Comparison of ENCODE assay signal across 8 cellular contexts in genomic region chr9:121735065-121735791, GRCh38.
A peak's percentile ranks its signal among the peaks of the same experiment; 100 is the strongest.
DNase-seq lines count a peak whose midpoint lies in the region; ATAC-seq, FAIRE-seq and TF ChIP-seq lines count a peak whose summit lies in the region.

No MANE protein-coding gene starts in this region.

- H3K9ac ChIP-seq in HUES6 (ENCODE audit: low read length) (peak overlapping the region; percentile 70), astrocyte (ENCODE audit: low read length) (peak overlapping the region; percentile 46), subcutaneous abdominal adipose tissue (ENCODE audit: low read length in 5 of 5) (peak overlapping the region in 4 of 5 donors; percentile 63 to 75 (median 70))

- peak overlapping the region; percentile 92 for H3K27ac Mint-ChIP-seq in astrocyte (ENCODE audit: unreplicated experiment)
- peak overlapping the region in 1 of 6 donors; percentile 39 for H3K27ac Mint-ChIP-seq in immature natural killer cell

- H3K36me3 Mint-ChIP-seq in astrocyte (ENCODE audit: low read depth, unreplicated experiment) (peaks cover 7% of the 10 kb centered on the region), immature natural killer cell (no peaks in the 10 kb centered on the region)

- H3K36me3 ChIP-seq in HUES6 (ENCODE audit: control insufficient read depth, insufficient read depth, low read length) (no peaks in the 10 kb centered on the region), astrocyte (ENCODE audit: insufficient read depth, low read length) (no peaks in the 10 kb centered on the region), subcutaneous abdominal adipose tissue (ENCODE audit: control insufficient read depth in 5 of 5, insufficient read depth in 5 of 5, low read length in 5 of 5) (no peaks in the 10 kb centered on the region)

- H3K27me3 Mint-ChIP-seq in astrocyte (ENCODE audit: low read depth, unreplicated experiment) (no peaks in the 10 kb centered on the region), immature natural killer cell (ENCODE audit: low read depth in 3 of 3) (peaks cover 2 to 17% (median 10%) of the 10 kb centered on the region in 3 donors)

- H3K4me1 ChIP-seq in HUES6 (ENCODE audit: control insufficient read depth, insufficient read depth, low read length) (peaks cover 67% of the 10 kb centered on the region), astrocyte (ENCODE audit: insufficient read depth, low read length) (peaks cover 30% of the 10 kb centered on the region), subcutaneous abdominal adipose tissue (ENCODE audit: control insufficient read depth in 5 of 5, insufficient read depth in 5 of 5, low read length in 5 of 5) (peaks cover 18 to 66% (median 49%) of the 10 kb centered on the region in 5 donors)

- H3K9me3 ChIP-seq in HUES6 (ENCODE audit: control insufficient read depth, insufficient read depth, low read depth, low read length): no peaks in the 10 kb centered on the region
- no peaks in the 10 kb centered on the region for H3K9me3 ChIP-seq in astrocyte (ENCODE audit: insufficient read depth, low read depth, low read length)
- no peaks in the 10 kb centered on the region for H3K9me3 ChIP-seq in subcutaneous abdominal adipose tissue (ENCODE audit: control insufficient read depth in 5 of 5, low read length in 5 of 5)

- no peak for ATAC-seq in HG03025 (IDR thresholded peaks at IDR 0.05; ENCODE audit: low FRiP score, unreplicated experiment)

- H3K4me3 Mint-ChIP-seq in astrocyte (ENCODE audit: unreplicated experiment) (peak overlapping the region; percentile 76), immature natural killer cell (peak overlapping the region; percentile 30 to 74 (median 50))

- H3K79me2 ChIP-seq in astrocyte (ENCODE audit: insufficient read depth, low read length): peaks cover 35% of the 10 kb centered on the region

- H2AFZ ChIP-seq in astrocyte (ENCODE audit: low read depth, low read length): no peak overlapping the region

- peak overlapping the region; percentile 77 for H3K4me2 ChIP-seq in astrocyte (ENCODE audit: low read length)

- H3K4me1 Mint-ChIP-seq in astrocyte (ENCODE audit: low read depth, unreplicated experiment): peaks cover 49% of the 10 kb centered on the region
- H3K4me1 Mint-ChIP-seq in immature natural killer cell: peaks cover 46 to 54% of the 10 kb centered on the region in 2 donors

- H3K27me3 ChIP-seq in HUES6 (ENCODE audit: control insufficient read depth, insufficient read depth, low read length) (no peaks in the 10 kb centered on the region), astrocyte (ENCODE audit: insufficient read depth, low read length) (no peaks in the 10 kb centered on the region), subcutaneous abdominal adipose tissue (ENCODE audit: control insufficient read depth in 5 of 5, insufficient read depth in 4 of 5, low read length in 5 of 5) (no peaks in the 10 kb centered on the region)

- H3K4me3 ChIP-seq in HUES6 (ENCODE audit: low read depth, low read length) (peak overlapping the region; percentile 86), astrocyte (ENCODE audit: insufficient read depth, low read depth, low read length) (peak overlapping the region; percentile 8), subcutaneous abdominal adipose tissue (ENCODE audit: low read depth in 1 of 5, low read length in 5 of 5) (peak overlapping the region; percentile 1 to 65 (median 61))

- peak; percentile 21 for DNase-seq in activated CD4-positive, alpha-beta T cell treated with anti-CD3 and anti-CD28 coated beads for 48 hours
- DNase-seq in activated CD4-positive, alpha-beta T cell treated with anti-CD3 and anti-CD28 coated beads, Interleukin-2, amount 50 U/mL, for 1 hour: no peak
- peak; percentile 59 for DNase-seq in astrocyte (ENCODE audit: low read depth)
- peak in 2 of 3 donors; percentile 44 to 45 for DNase-seq in immature natural killer cell
- no peak for DNase-seq in medulla oblongata (ENCODE audit: extremely low spot score)

- TF ChIP-seq CTCF in astrocyte (IDR thresholded peaks at IDR 0.05; ENCODE audit: insufficient read depth, low read depth, low read length): peak; percentile 63

- no peak overlapping the region; the same call in 1 of the 2 replicates for H3K27ac ChIP-seq in HUES6 (ENCODE audit: low read depth, low read length)
- H3K27ac ChIP-seq in astrocyte (ENCODE audit: low read depth, low read length): peak overlapping the region; percentile 26
- H3K27ac ChIP-seq in subcutaneous abdominal adipose tissue (ENCODE audit: low read depth, low read length): peak overlapping the region; percentile 54

- peak; percentile 26 for FAIRE-seq in astrocyte (lab: Jason Lieb, UNC)

- peaks cover 87% of the 10 kb centered on the region for H4K20me1 ChIP-seq in astrocyte (ENCODE audit: insufficient read depth, low read length)

- no peaks in the 10 kb centered on the region for H3K9me3 Mint-ChIP-seq in astrocyte (ENCODE audit: unreplicated experiment)
- no peaks in the 10 kb centered on the region for H3K9me3 Mint-ChIP-seq in immature natural killer cell

Comparison
In these comparisons a context has a peak if more than half of its experiments do, and no peak if none do; other contexts are left out.
1. DNase-seq: peak in activated CD4-positive, alpha-beta T cell treated with anti-CD3 and anti-CD28 coated beads for 48 hours (single experiment), astrocyte (single experiment) and immature natural killer cell (2 of 3); none in activated CD4-positive, alpha-beta T cell treated with anti-CD3 and anti-CD28 coated beads, Interleukin-2, amount 50 U/mL, for 1 hour (single experiment) and medulla oblongata (single experiment).
2. H3K4me3 ChIP-seq: peak in every context shown above with its lines; median percentile 86 in HUES6; 61 in subcutaneous abdominal adipose tissue; 8 in astrocyte.
3. Peak in every context shown above with its lines, with median percentiles within 50 percentile points of each other: H3K9ac ChIP-seq.